Comparison of ENCODE assay signal across 30 cellular contexts in genomic region chr14:33876274-33876673, GRCh38.
"Had no signal": no experiment of that assay in that cellular context is flagged by ENCODE, and none has a peak within 500 bp of the region (broad histone marks: within the 10 kb centered on the region; RNA-seq: fewer than 3 reads in every experiment).

No MANE protein-coding gene starts in this region.

- H3K27me3 ChIP-seq: neural progenitor cell, ovary, spleen, stomach, thyroid gland, tibial nerve, upper lobe of left lung, vagina had no signal

- H3K27ac ChIP-seq: neural progenitor cell, ovary, parathyroid adenoma, psoas muscle, skin epidermis, spleen, stomach, thoracic aorta, thyroid gland, tibial nerve, upper lobe of left lung, vagina had no signal

- ATAC-seq: naive thymus-derived CD8-positive, alpha-beta T cell; psoas muscle; right cardiac atrium; sciatic nerve; stimulated activated naive B cell treated with anti-CD40 and anti-IgM and Interleukin-4, amounts not matched to agents 10 μg/mL and 1 μg/mL and 100 μg/mL, for 72 hours had no signal

- H3K27me3 Mint-ChIP-seq: naive thymus-derived CD8-positive, alpha-beta T cell; progenitor cell of endocrine pancreas; stimulated activated naive B cell treated with anti-CD40 and anti-IgM and Interleukin-4, amounts not matched to agents 10 μg/mL and 1 μg/mL and 100 μg/mL, for 72 hours; stimulated activated naive CD8-positive, alpha-beta T cell treated with anti-CD3 and anti-CD28 coated beads, Interleukin-15, Interleukin-2, amounts not matched to agents 100 ng/mL and 50 ng/mL, for 24 hours had no signal

- H3K79me2 ChIP-seq: parathyroid adenoma had no signal

- FAIRE-seq: urothelium cell line had no signal

- DNase-seq: naive thymus-derived CD8-positive, alpha-beta T cell; occipital lobe; ovary; posterior cingulate gyrus; psoas muscle; right cardiac atrium; spleen; stimulated activated CD4-positive, alpha-beta T cell treated with anti-CD3 and anti-CD28 coated beads, Interleukin-12 subunit alpha, Interleukin-12 subunit beta, amount 100 ng/mL, for 4 hours; stimulated activated CD4-positive, alpha-beta T cell treated with anti-CD3 and anti-CD28 coated beads, Interleukin-1b, Interleukin-23, amount 100 ng/mL, for 48 hours; stimulated activated CD4-positive, alpha-beta T cell treated with anti-CD3 and anti-CD28 coated beads, Interleukin-4, amount 100 ng/mL, for 1 hour; stimulated activated CD4-positive, alpha-beta T cell treated with anti-CD3 and anti-CD28 coated beads, Interleukin-4, amount 100 ng/mL, for 4 hours; stimulated activated CD8-positive, alpha-beta memory T cell treated with anti-CD3 and anti-CD28 coated beads, Interleukin-4, amount 100 ng/mL, for 48 hours; stimulated activated naive B cell treated with anti-CD40 and anti-IgM and Interleukin-4, amounts not matched to agents 10 μg/mL and 1 μg/mL and 100 μg/mL, for 72 hours; stimulated activated naive CD4-positive, alpha-beta T cell treated with Interleukin-2 at 50 U/mL for 16 hours; stomach; thyroid gland; trophoblast cell; upper lobe of left lung had no signal

- H3K4me3 ChIP-seq: neural progenitor cell, ovary, psoas muscle, skin epidermis, smooth muscle cell, spleen, stomach, thoracic aorta, thyroid gland, tibial nerve, upper lobe of left lung, vagina had no signal

- H3K4me1 Mint-ChIP-seq: naive thymus-derived CD8-positive, alpha-beta T cell; nephron; neural progenitor cell; stimulated activated naive B cell treated with anti-CD40 and anti-IgM and Interleukin-4, amounts not matched to agents 10 μg/mL and 1 μg/mL and 100 μg/mL, for 72 hours had no signal

- H3K4me3 Mint-ChIP-seq: naive thymus-derived CD8-positive, alpha-beta T cell; nephron; neural progenitor cell; stimulated activated naive B cell treated with anti-CD40 and anti-IgM and Interleukin-4, amounts not matched to agents 10 μg/mL and 1 μg/mL and 100 μg/mL, for 72 hours; stimulated activated naive CD8-positive, alpha-beta T cell treated with anti-CD3 and anti-CD28 coated beads, Interleukin-15, Interleukin-2, amounts not matched to agents 100 ng/mL and 50 ng/mL, for 24 hours had no signal

- H3K4me1 ChIP-seq: neural progenitor cell, parathyroid adenoma, psoas muscle, spleen, stomach, thyroid gland, tibial nerve, upper lobe of left lung, vagina had no signal

- H3K9me3 ChIP-seq: ovary, thyroid gland had no signal

- H3K4me2 ChIP-seq: neural progenitor cell, smooth muscle cell had no signal

- H3K9ac ChIP-seq: neural progenitor cell, parathyroid adenoma had no signal

- H2AFZ ChIP-seq: neural progenitor cell, parathyroid adenoma had no signal

- H3K36me3 ChIP-seq: ovary, spleen, stomach, thoracic aorta, thyroid gland, tibial nerve, upper lobe of left lung, vagina had no signal

- H3K27ac Mint-ChIP-seq: naive thymus-derived CD8-positive, alpha-beta T cell; nephron; neural progenitor cell; progenitor cell of endocrine pancreas; stimulated activated naive B cell treated with anti-CD40 and anti-IgM and Interleukin-4, amounts not matched to agents 10 μg/mL and 1 μg/mL and 100 μg/mL, for 72 hours; stimulated activated naive CD8-positive, alpha-beta T cell treated with anti-CD3 and anti-CD28 coated beads, Interleukin-15, Interleukin-2, amounts not matched to agents 100 ng/mL and 50 ng/mL, for 24 hours had no signal
